18 cellular contexts compared by ENCODE assay signal in genomic region chr4:94819371-94819770, GRCh38.
"Had no signal": no experiment of that assay in that cellular context is flagged by ENCODE, and none has a peak within 500 bp of the region (broad histone marks: within the 10 kb centered on the region; RNA-seq: fewer than 3 reads in every experiment).

No MANE protein-coding gene starts in this region.

- H3K4me1 ChIP-seq: esophagus squamous epithelium, prostate gland, suprapubic skin had no signal

- H3K4me3 ChIP-seq: esophagus squamous epithelium, prostate gland, suprapubic skin had no signal

- H3K27ac ChIP-seq: esophagus squamous epithelium, prostate gland, suprapubic skin had no signal

- H3K9me3 Mint-ChIP-seq: activated CD4-positive, alpha-beta memory T cell treated with anti-CD3 and anti-CD28 coated beads for 36 hours; natural killer cell treated with Interleukin-12 subunit alpha and Interleukin-12 subunit beta and Interleukin-15 and Interleukin-18, amount 100 ng/mL, for 72 hours; type B pancreatic cell had no signal

- H3K36me3 Mint-ChIP-seq: activated CD4-positive, alpha-beta memory T cell treated with anti-CD3 and anti-CD28 coated beads for 36 hours; natural killer cell treated with Interleukin-12 subunit alpha and Interleukin-12 subunit beta and Interleukin-15 and Interleukin-18, amount 100 ng/mL, for 72 hours; type B pancreatic cell had no signal

- H3K36me3 ChIP-seq: esophagus squamous epithelium, prostate gland, suprapubic skin had no signal

- H3K27me3 ChIP-seq: esophagus squamous epithelium, suprapubic skin had no signal

- DNase-seq: activated CD4-positive, alpha-beta memory T cell treated with anti-CD3 and anti-CD28 coated beads for 36 hours; activated CD4-positive, alpha-beta T cell treated with anti-CD3 and anti-CD28 coated beads for 1 hour; activated gamma-delta T cell treated with Interleukin-2 at 50 U/mL for 16 hours; activated T-cell treated with anti-CD3 and anti-CD28 coated beads, Interleukin-2, amount 50 U/mL, for 48 hours; aorta; esophagus squamous epithelium; foreskin fibroblast; head of caudate nucleus; islet precursor cell; occipital lobe; stimulated activated CD4-positive, alpha-beta T cell treated with anti-CD3 and anti-CD28 coated beads, Interleukin-2, amount 100 ng/mL, for 48 hours; stimulated activated CD8-positive, alpha-beta memory T cell treated with anti-CD3 and anti-CD28 coated beads, Interleukin-4, amount 100 ng/mL, for 48 hours; stimulated activated naive CD8-positive, alpha-beta T cell treated with anti-CD3 and anti-CD28 coated beads, Interleukin-15, Interleukin-2, amounts not matched to agents 100 U/mL and 50 U/mL, for 24 hours; SW 1271 had no signal

- H3K4me3 Mint-ChIP-seq: activated CD4-positive, alpha-beta memory T cell treated with anti-CD3 and anti-CD28 coated beads for 36 hours; natural killer cell treated with Interleukin-12 subunit alpha and Interleukin-12 subunit beta and Interleukin-15 and Interleukin-18, amount 100 ng/mL, for 72 hours; type B pancreatic cell had no signal

- H3K9me3 ChIP-seq: esophagus squamous epithelium, prostate gland, suprapubic skin had no signal

- ATAC-seq: natural killer cell treated with Interleukin-12 subunit alpha and Interleukin-12 subunit beta and Interleukin-15 and Interleukin-18, amount 100 ng/mL, for 72 hours; stimulated activated naive CD8-positive, alpha-beta T cell treated with anti-CD3 and anti-CD28 coated beads, Interleukin-15, Interleukin-2, amounts not matched to agents 100 U/mL and 50 U/mL, for 24 hours had no signal

- H3K27me3 Mint-ChIP-seq: activated CD4-positive, alpha-beta memory T cell treated with anti-CD3 and anti-CD28 coated beads for 36 hours; type B pancreatic cell had no signal

- H3K27ac Mint-ChIP-seq: activated CD4-positive, alpha-beta memory T cell treated with anti-CD3 and anti-CD28 coated beads for 36 hours; natural killer cell treated with Interleukin-12 subunit alpha and Interleukin-12 subunit beta and Interleukin-15 and Interleukin-18, amount 100 ng/mL, for 72 hours; type B pancreatic cell had no signal
